In genomic region chr4:159227984-159228383, GRCh38 we compare ENCODE assay signal across 8 cellular contexts.
DNase-seq lines count a peak whose midpoint lies in the region; ATAC-seq, FAIRE-seq and TF ChIP-seq lines count a peak whose summit lies in the region.

No MANE protein-coding gene starts in this region.

- no peaks in the 10 kb centered on the region for H3K36me3 ChIP-seq in colonic mucosa

- H3K4me1 ChIP-seq in colonic mucosa = peaks cover 3% of the 10 kb centered on the region

- no peaks in the 10 kb centered on the region for H3K9me3 ChIP-seq in colonic mucosa

- no peak overlapping the region for H3K27ac ChIP-seq in colonic mucosa

- TF ChIP-seq CTCF in colonic mucosa (IDR thresholded peaks at IDR 0.05) = no peak

- peak; percentile 98 for FAIRE-seq in HTR-8/SVneo (lab: Jason Lieb, UNC)

- intact Hi-C loops in colonic mucosa (cut with DNase I) = no loop called here

- peak; percentile 61 for ATAC-seq in left lobe of liver
- ATAC-seq in HG03139 (IDR thresholded peaks at IDR 0.05; ENCODE audit: unreplicated experiment) = no peak
- ATAC-seq in HG02759 (IDR thresholded peaks at IDR 0.05; ENCODE audit: unreplicated experiment) = no peak

- DNase-seq in HTR-8/SVneo (ENCODE audit: insufficient read length, low spot score) = peak; percentile 56
- peak; percentile 59 for DNase-seq in colonic mucosa
- no peak for DNase-seq in left lobe of liver (ENCODE audit: low spot score)
- DNase-seq in stromal cell of bone marrow (ENCODE audit: low read depth) = peak; percentile 40
- DNase-seq in stimulated activated CD4-positive, alpha-beta T cell treated with anti-CD3 and anti-CD28 coated beads, Interleukin-12 subunit alpha, Interleukin-12 subunit beta, amount 100 ng/mL, for 4 hours = no peak
- DNase-seq in activated naive CD4-positive, alpha-beta T cell treated with anti-CD3 and anti-CD28 coated beads, Interleukin-2, amount 50 U/mL, for 16 hours = no peak

- no peak overlapping the region for H3K4me3 ChIP-seq in colonic mucosa

- H3K27me3 ChIP-seq in colonic mucosa = no peaks in the 10 kb centered on the region

- peak overlapping the region in 1 of 2 donors; percentile 51 for H3K9ac ChIP-seq in colonic mucosa (ENCODE audit: low read depth in 2 of 2, low read length in 2 of 2)

Comparison
In these comparisons a context has a peak if more than half of its experiments do, and no peak if none do; other contexts are left out.
1. DNase-seq: peak in HTR-8/SVneo (single experiment), colonic mucosa (single experiment) and stromal cell of bone marrow (single experiment); none in left lobe of liver (single experiment), stimulated activated CD4-positive, alpha-beta T cell treated with anti-CD3 and anti-CD28 coated beads, Interleukin-12 subunit alpha, Interleukin-12 subunit beta, amount 100 ng/mL, for 4 hours (single experiment) and activated naive CD4-positive, alpha-beta T cell treated with anti-CD3 and anti-CD28 coated beads, Interleukin-2, amount 50 U/mL, for 16 hours (single experiment).